Comparison of ENCODE assay signal across 1 cellular context in genomic region chr19:2703077-2703437, GRCh38.
TF ChIP-seq lines count a peak whose summit lies in the region.

No MANE protein-coding gene starts in this region.

TF ChIP-seq in HEK293, 187 proteins besides CTCF, POLR2A, EP300 and RAD21 (continued from another document):
- TF ChIP-seq ZNF280D (tag by site-specific recombination; IDR thresholded peaks at IDR 0.05) = no peak
- no peak for TF ChIP-seq YY1 (tag by site-specific recombination; IDR thresholded peaks at IDR 0.05)
- peak; percentile 37; the same call in 1 of the 2 replicates for TF ChIP-seq ZBTB20 (tag by site-specific recombination; IDR thresholded peaks at IDR 0.05)
- TF ChIP-seq ZNF558 (tag by site-specific recombination; IDR thresholded peaks at IDR 0.05) = no peak
- 0 out of 2 replicates have a peak, but pooled peaks have one; percentile 6 for TF ChIP-seq ZBTB21 (tag by site-specific recombination; IDR thresholded peaks at IDR 0.05)
TF ChIP-seq in HEK293: peak in this region for 3.
